8 cellular contexts compared by ENCODE assay signal in the genomic region with DNA sequence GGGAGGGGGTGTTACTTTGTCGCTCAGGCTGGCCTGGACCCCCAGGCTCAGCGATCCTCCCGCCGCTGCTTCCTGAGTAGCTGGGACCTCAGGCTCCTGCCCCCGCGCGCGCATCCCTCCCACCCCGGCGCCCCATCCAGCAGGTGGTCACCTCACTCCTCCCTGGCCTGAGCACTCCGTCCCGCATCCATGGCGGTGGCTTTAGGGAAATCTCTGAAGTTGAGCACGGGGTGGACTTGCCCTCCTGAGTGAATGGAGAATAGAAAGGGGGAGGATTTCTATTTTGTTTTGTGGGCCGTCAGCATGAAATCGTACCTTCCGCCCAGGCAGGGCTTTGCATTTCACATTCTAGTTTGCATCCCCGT. TPM values are rescaled to one million over a fixed set of nuclear protein-coding genes. Genes with fewer than 3 reads are reported as not detected.
DNase-seq lines count a peak whose midpoint lies in the region; ATAC-seq, FAIRE-seq and TF ChIP-seq lines count a peak whose summit lies in the region.

No MANE protein-coding gene starts in this region.

- peaks cover 0 to 14% of the 10 kb centered on the region in 2 donors for H3K4me1 ChIP-seq in adrenal gland (replicated peaks in 1 of 2)
- H3K4me1 ChIP-seq in kidney (ENCODE audit: control insufficient read depth in 1 of 2, insufficient read depth in 1 of 2, low read depth in 1 of 2, low read length in 2 of 2) = no peaks in the 10 kb centered on the region
- H3K4me1 ChIP-seq in stomach smooth muscle (ENCODE audit: control insufficient read depth, insufficient read depth, low read length) = peaks cover 10% of the 10 kb centered on the region

- H3K9ac ChIP-seq in kidney (ENCODE audit: low read length in 2 of 2) (peak overlapping the region in 1 of 2 donors; percentile 34), stomach smooth muscle (ENCODE audit: low read length in 2 of 2) (no peak overlapping the region)

- intact Hi-C loops in adrenal gland (cut with DNase I) = no loop called here
- intact Hi-C loops in kidney (cut with DNase I) = no loop called here

- 0 to 1% (median 0%) methylated on average over 12 to 18 of the region's 18 CpGs for WGBS in adrenal gland, 4 donors

- no peaks in the 10 kb centered on the region for H3K27me3 ChIP-seq in adrenal gland
- H3K27me3 ChIP-seq in stomach smooth muscle (ENCODE audit: control insufficient read depth in 1 of 2, insufficient read depth in 2 of 2, low read length in 2 of 2) = no peaks in the 10 kb centered on the region

- no peaks in the 10 kb centered on the region for H3K36me3 ChIP-seq in adrenal gland (replicated peaks in 1 of 2)
- no peaks in the 10 kb centered on the region for H3K36me3 ChIP-seq in kidney (ENCODE audit: control insufficient read depth in 1 of 2, insufficient read depth in 2 of 2, low read length in 2 of 2)
- no peaks in the 10 kb centered on the region for H3K36me3 ChIP-seq in stomach smooth muscle (ENCODE audit: control insufficient read depth in 2 of 2, insufficient read depth in 2 of 2, low read length in 2 of 2)

- ATAC-seq in GM18502 (IDR thresholded peaks at IDR 0.05; ENCODE audit: poor library complexity, unreplicated experiment) (peak; percentile 17), HG03175 (IDR thresholded peaks at IDR 0.05; ENCODE audit: unreplicated experiment) (peak; percentile 25)

- peak in 3 of 7 donors; percentile 16 to 21 (median 19) for DNase-seq in adrenal gland
- no peak for DNase-seq in kidney
- no peak for DNase-seq in GDM1 (lab: John Stamatoyannopoulos, UW)
- no peak for DNase-seq in C1 segment of cervical spinal cord (lab: John Stamatoyannopoulos, UW)
- no peak for DNase-seq in NCI-H1048 (lab: John Stamatoyannopoulos, UW)

- H3K4me3 ChIP-seq in adrenal gland (peak overlapping the region in 3 of 4 donors; percentile 14 to 84 (median 58)), kidney (ENCODE audit: low read length in 2 of 2) (peak overlapping the region; percentile 80 to 91), stomach smooth muscle (ENCODE audit: low read length in 2 of 2) (peak overlapping the region; percentile 85 to 91)

- no peak for FAIRE-seq in kidney (lab: Jason Lieb, UNC)

- TF ChIP-seq CTCF in adrenal gland (IDR thresholded peaks at IDR 0.05) = no peak
- TF ChIP-seq CTCF in kidney (IDR thresholded peaks at IDR 0.05; ENCODE audit: borderline replicate concordance, extremely low read depth, insufficient read depth) = no peak

- H3K9me3 ChIP-seq in adrenal gland (replicated peaks in 1 of 3) = no peaks in the 10 kb centered on the region
- no peaks in the 10 kb centered on the region for H3K9me3 ChIP-seq in kidney (ENCODE audit: control insufficient read depth in 1 of 2, low read length in 2 of 2)
- H3K9me3 ChIP-seq in stomach smooth muscle (ENCODE audit: control insufficient read depth in 2 of 2, low read length in 2 of 2) = no peaks in the 10 kb centered on the region

- no peak for TF ChIP-seq POLR2A in adrenal gland (IDR thresholded peaks at IDR 0.05)

- peak overlapping the region in 4 of 5 donors; percentile 58 to 75 (median 70) for H3K27ac ChIP-seq in adrenal gland
- H3K27ac ChIP-seq in kidney (ENCODE audit: low read depth in 2 of 2, low read length in 2 of 2) = no peak overlapping the region
- no peak overlapping the region for H3K27ac ChIP-seq in stomach smooth muscle (ENCODE audit: low read length)

RNA-seq across cellular contexts. Expression of gene ZNF813, which starts 0.4 kb away (rescaled TPM):
- total RNA-seq in adrenal gland (1 to 10 TPM; 1.6 to 6.4 (median 2.8) TPM), kidney (5.1 TPM)
- polyA plus RNA-seq in adrenal gland (1 to 10 TPM in 2 of 3 donors, under 1 TPM in 1; 0.51 to 2.4 (median 1.5) TPM), kidney (ENCODE audit: insufficient read depth, low read depth, low replicate concordance) (1.2 TPM)

RNA-seq across cellular contexts. Expression of gene ZNF761, which starts 35.3 kb away (rescaled TPM):
- total RNA-seq in adrenal gland (10 to 100 TPM in 4 of 8 donors, 1 to 10 TPM in 4; 5.8 to 15.2 (median 9.9) TPM), kidney (10.4 TPM)
- polyA plus RNA-seq in adrenal gland (10 to 100 TPM; 10.9 to 22.0 (median 11.0) TPM), kidney (ENCODE audit: insufficient read depth, low read depth, low replicate concordance) (4.9 TPM)

Comparison
In these comparisons a context has a peak if more than half of its experiments do, and no peak if none do; other contexts are left out.
1. H3K27ac ChIP-seq: peak in adrenal gland (4 of 5); none in kidney (0 of 2) and stomach smooth muscle (single experiment).
2. Peak in every context shown above with its lines, with median percentiles within 50 percentile points of each other: H3K4me3 ChIP-seq.